In the genomic region with DNA sequence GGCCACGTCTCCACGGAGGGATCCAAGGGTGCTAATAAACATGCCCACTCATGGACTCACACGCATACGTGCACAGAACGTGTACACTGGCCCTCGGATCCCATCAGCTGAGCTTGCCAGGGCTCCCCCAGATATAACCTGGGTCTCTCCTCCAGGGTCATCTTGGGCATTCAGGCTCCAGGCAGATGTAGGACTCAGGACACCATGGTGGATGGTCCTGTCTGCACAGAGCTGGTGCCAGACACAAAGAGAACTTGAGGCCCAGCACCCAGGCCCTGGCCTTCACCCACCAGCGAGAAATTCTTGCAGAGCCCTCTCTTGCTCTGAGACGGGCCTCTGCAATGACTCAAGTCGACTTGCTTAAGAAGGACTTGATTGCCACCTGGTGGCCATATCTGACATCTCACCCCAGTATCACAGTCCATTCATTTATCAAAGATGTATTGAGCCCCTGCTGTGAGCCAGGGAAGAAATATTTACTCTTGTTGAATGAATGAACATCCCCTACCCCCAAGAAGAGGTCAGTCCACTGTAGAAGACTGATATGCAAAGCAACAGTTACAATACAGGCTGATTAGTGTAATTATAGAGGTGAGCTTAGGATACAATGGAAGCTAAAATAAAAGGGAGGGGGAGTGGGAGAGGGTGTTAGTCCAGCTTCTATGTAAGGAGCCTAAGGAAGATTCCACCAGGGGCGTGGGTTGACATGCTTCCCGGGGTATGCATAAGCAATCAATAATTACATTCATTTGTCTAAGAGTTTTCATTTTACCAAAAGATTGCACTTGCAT, we compare ENCODE assay signal across 8 cellular contexts. TPM values are rescaled to one million over a fixed set of nuclear protein-coding genes. Genes with fewer than 3 reads are reported as not detected.
DNase-seq lines count a peak whose midpoint lies in the region; ATAC-seq and TF ChIP-seq lines count a peak whose summit lies in the region.

No MANE protein-coding gene starts in this region.

- no peaks in the 10 kb centered on the region for H3K9me3 ChIP-seq in left lung

- no peak overlapping the region for H3K4me3 ChIP-seq in choroid plexus epithelial cell (ENCODE audit: low read depth, low read length)
- no peak overlapping the region for H3K4me3 ChIP-seq in left lung

- H3K36me3 ChIP-seq in left lung = no peaks in the 10 kb centered on the region

- in situ Hi-C loops in GM13976 (cut with MboI; ENCODE audit: low sequenced_read_pairs, unreplicated experiment) = no loop called here

- DNase-seq in GM13976 (ENCODE audit: low spot score) = peak; percentile 91
- DNase-seq in NCI-H526 treated with DMSO at 0.1 percent for 48 hours (lab: John Stamatoyannopoulos, UW) = peak; percentile 86
- DNase-seq in activated CD4-positive, alpha-beta T cell treated with anti-CD3 and anti-CD28 coated beads for 4 hours = peak; percentile 75 to 81
- peak; percentile 98 for DNase-seq in choroid plexus epithelial cell (ENCODE audit: low read depth)
- DNase-seq in left lung = peak in 1 of 2 donors; percentile 86
- DNase-seq in stimulated activated CD4-positive, alpha-beta T cell treated with anti-CD3 and anti-CD28 coated beads, Interleukin-4, amount 100 ng/mL, for 24 hours = peak; percentile 88
- DNase-seq in cortex of kidney (lab: John Stamatoyannopoulos, UW) = no peak

- peak; percentile 76 for TF ChIP-seq CTCF in GM13976 (IDR thresholded peaks at IDR 0.05; ENCODE audit: borderline replicate concordance, control extremely low read depth, extremely low read depth, insufficient read depth, missing control alignments)
- TF ChIP-seq CTCF in choroid plexus epithelial cell (conservative IDR thresholded peaks at IDR 0.05; ENCODE audit: low read depth, low read length) = peak; percentile 80
- peak; percentile 71 to 90 for TF ChIP-seq CTCF in left lung (IDR thresholded peaks at IDR 0.05)

- H3K27me3 ChIP-seq in left lung = peaks cover 0 to 22% of the 10 kb centered on the region in 2 donors

- no peak overlapping the region for H3K27ac ChIP-seq in left lung

- ATAC-seq in HG03442 (IDR thresholded peaks at IDR 0.05; ENCODE audit: unreplicated experiment) = peak; percentile 61
- ATAC-seq in left lung = peak; percentile 95

- peaks cover 0 to 4% of the 10 kb centered on the region in 2 donors for H3K4me1 ChIP-seq in left lung

- intact Hi-C loops in left lung (cut with DNase I) = no loop called here

RNA-seq across cellular contexts. Expression of a gene that starts 34.2 kb away (rescaled TPM):
- 100 to 1,000 TPM in 1 of 2 donors, 10 to 100 TPM in 1; 65.7 to 114 TPM for total RNA-seq in left lung
